In genomic region chr7:4220011-4220410, GRCh38 we compare ENCODE assay signal across 28 cellular contexts.
"Had no signal": no experiment of that assay in that cellular context is flagged by ENCODE, and none has a peak within 500 bp of the region (broad histone marks: within the 10 kb centered on the region; RNA-seq: fewer than 3 reads in every experiment).

No MANE protein-coding gene starts in this region.

- DNase-seq: stimulated activated CD4-positive, alpha-beta T cell treated with anti-CD3 and anti-CD28 coated beads, Interleukin-2, amount 100 ng/mL, for 48 hours; stimulated activated CD4-positive, alpha-beta T cell treated with anti-CD3 and anti-CD28 coated beads, Interleukin-4, amount 100 ng/mL, for 1 hour; stimulated activated CD4-positive, alpha-beta T cell treated with anti-CD3 and anti-CD28 coated beads, Interleukin-4, amount 100 ng/mL, for 24 hours; stimulated activated CD4-positive, alpha-beta T cell treated with anti-CD3 and anti-CD28 coated beads, Interleukin-4, amount 100 ng/mL, for 4 hours; stimulated activated CD8-positive, alpha-beta memory T cell treated with anti-CD3 and anti-CD28 coated beads, Interleukin-4, amount 100 ng/mL, for 48 hours; stimulated activated naive B cell treated with anti-CD40 and anti-IgM and Interleukin-4, amounts not matched to agents 10 μg/mL and 1 μg/mL and 100 μg/mL, for 72 hours; stimulated activated naive CD4-positive, alpha-beta T cell; stimulated activated naive CD4-positive, alpha-beta T cell treated with Interleukin-2 at 50 U/mL for 16 hours; stimulated activated naive CD8-positive, alpha-beta T cell treated with anti-CD3 and anti-CD28 coated beads, Interleukin-15, amount 100 ng/mL, for 72 hours; stimulated activated naive CD8-positive, alpha-beta T cell treated with anti-CD3 and anti-CD28 coated beads, Interleukin-15, Interleukin-2, amounts not matched to agents 100 U/mL and 50 U/mL, for 24 hours; stomach; substantia nigra; testis; thyroid gland; tibial artery; transverse colon; trophoblast cell; upper lobe of left lung; upper lobe of right lung; uterus had no signal

- ATAC-seq: stimulated activated effector memory CD8-positive, alpha-beta T cell treated with anti-CD3 and anti-CD28 coated beads, Interleukin-12 subunit alpha, Interleukin-12 subunit beta, amount 100 ng/mL, for 72 hours; stimulated activated memory B cell treated with anti-CD40 and anti-IgM and Interleukin-4, amounts not matched to agents 10 μg/mL and 1 μg/mL and 100 μg/mL, for 72 hours; stimulated activated naive B cell treated with anti-CD40 and anti-IgM and Interleukin-4, amounts not matched to agents 10 μg/mL and 1 μg/mL and 100 μg/mL, for 72 hours; stimulated activated naive CD8-positive, alpha-beta T cell treated with anti-CD3 and anti-CD28 coated beads, Interleukin-15, amount 100 ng/mL, for 72 hours; stimulated activated naive CD8-positive, alpha-beta T cell treated with anti-CD3 and anti-CD28 coated beads, Interleukin-15, Interleukin-2, amounts not matched to agents 100 U/mL and 50 U/mL, for 24 hours; upper lobe of right lung had no signal

- H3K4me1 ChIP-seq: stomach, thyroid gland, tibial artery, tibial nerve, transverse colon, upper lobe of left lung, upper lobe of right lung, uterus had no signal

- H3K9me3 Mint-ChIP-seq: stimulated activated effector memory CD8-positive, alpha-beta T cell treated with anti-CD3 and anti-CD28 coated beads, Interleukin-12 subunit alpha, Interleukin-12 subunit beta, amount 100 ng/mL, for 72 hours; stimulated activated naive CD8-positive, alpha-beta T cell treated with anti-CD3 and anti-CD28 coated beads, Interleukin-15, amount 100 ng/mL, for 72 hours; stimulated activated naive CD8-positive, alpha-beta T cell treated with anti-CD3 and anti-CD28 coated beads, Interleukin-15, Interleukin-2, amounts not matched to agents 100 ng/mL and 50 ng/mL, for 24 hours had no signal

- H3K4me3 Mint-ChIP-seq: stimulated activated effector memory CD8-positive, alpha-beta T cell treated with anti-CD3 and anti-CD28 coated beads, Interleukin-12 subunit alpha, Interleukin-12 subunit beta, amount 100 ng/mL, for 72 hours; stimulated activated memory B cell treated with anti-CD40 and anti-IgM and Interleukin-4, amounts not matched to agents 10 μg/mL and 1 μg/mL and 100 μg/mL, for 72 hours; stimulated activated naive B cell treated with anti-CD40 and anti-IgM and Interleukin-4, amounts not matched to agents 10 μg/mL and 1 μg/mL and 100 μg/mL, for 72 hours; stimulated activated naive CD8-positive, alpha-beta T cell treated with anti-CD3 and anti-CD28 coated beads, Interleukin-15, amount 100 ng/mL, for 72 hours; stimulated activated naive CD8-positive, alpha-beta T cell treated with anti-CD3 and anti-CD28 coated beads, Interleukin-15, Interleukin-2, amounts not matched to agents 100 ng/mL and 50 ng/mL, for 24 hours; type B pancreatic cell had no signal

- H3K36me3 ChIP-seq: suprapubic skin, thyroid gland, transverse colon, upper lobe of left lung, upper lobe of right lung, uterus, vagina had no signal

- H3K36me3 Mint-ChIP-seq: stimulated activated effector memory CD8-positive, alpha-beta T cell treated with anti-CD3 and anti-CD28 coated beads, Interleukin-12 subunit alpha, Interleukin-12 subunit beta, amount 100 ng/mL, for 72 hours; stimulated activated memory B cell treated with anti-CD40 and anti-IgM and Interleukin-4, amounts not matched to agents 10 μg/mL and 1 μg/mL and 100 μg/mL, for 72 hours; stimulated activated naive B cell treated with anti-CD40 and anti-IgM and Interleukin-4, amounts not matched to agents 10 μg/mL and 1 μg/mL and 100 μg/mL, for 72 hours had no signal

- H3K27me3 Mint-ChIP-seq: stimulated activated memory B cell treated with anti-CD40 and anti-IgM and Interleukin-4, amounts not matched to agents 10 μg/mL and 1 μg/mL and 100 μg/mL, for 72 hours; stimulated activated naive B cell treated with anti-CD40 and anti-IgM and Interleukin-4, amounts not matched to agents 10 μg/mL and 1 μg/mL and 100 μg/mL, for 72 hours; stimulated activated naive CD8-positive, alpha-beta T cell treated with anti-CD3 and anti-CD28 coated beads, Interleukin-15, amount 100 ng/mL, for 72 hours; stimulated activated naive CD8-positive, alpha-beta T cell treated with anti-CD3 and anti-CD28 coated beads, Interleukin-15, Interleukin-2, amounts not matched to agents 100 ng/mL and 50 ng/mL, for 24 hours; type B pancreatic cell had no signal

- H3K27ac Mint-ChIP-seq: stimulated activated effector memory CD8-positive, alpha-beta T cell treated with anti-CD3 and anti-CD28 coated beads, Interleukin-12 subunit alpha, Interleukin-12 subunit beta, amount 100 ng/mL, for 72 hours; stimulated activated memory B cell treated with anti-CD40 and anti-IgM and Interleukin-4, amounts not matched to agents 10 μg/mL and 1 μg/mL and 100 μg/mL, for 72 hours; stimulated activated naive B cell treated with anti-CD40 and anti-IgM and Interleukin-4, amounts not matched to agents 10 μg/mL and 1 μg/mL and 100 μg/mL, for 72 hours; stimulated activated naive CD8-positive, alpha-beta T cell treated with anti-CD3 and anti-CD28 coated beads, Interleukin-15, amount 100 ng/mL, for 72 hours; stimulated activated naive CD8-positive, alpha-beta T cell treated with anti-CD3 and anti-CD28 coated beads, Interleukin-15, Interleukin-2, amounts not matched to agents 100 ng/mL and 50 ng/mL, for 24 hours; type B pancreatic cell had no signal

- H3K27me3 ChIP-seq: stomach, suprapubic skin, testis, thyroid gland, tibial artery, tibial nerve, transverse colon, upper lobe of left lung, upper lobe of right lung, uterus, vagina had no signal

- H3K4me3 ChIP-seq: stomach, suprapubic skin, testis, thoracic aorta, thyroid gland, tibial artery, tibial nerve, transverse colon, upper lobe of left lung, upper lobe of right lung, uterus, vagina had no signal

- H3K9me3 ChIP-seq: stomach, suprapubic skin, testis, thoracic aorta, thyroid gland, tibial artery, tibial nerve, transverse colon, upper lobe of left lung, upper lobe of right lung, uterus, vagina had no signal

- H3K27ac ChIP-seq: stomach, suprapubic skin, testis, thoracic aorta, thyroid gland, tibial artery, tibial nerve, transverse colon, upper lobe of left lung, upper lobe of right lung, uterus, vagina had no signal

- H3K4me1 Mint-ChIP-seq: stimulated activated effector memory CD8-positive, alpha-beta T cell treated with anti-CD3 and anti-CD28 coated beads, Interleukin-12 subunit alpha, Interleukin-12 subunit beta, amount 100 ng/mL, for 72 hours; stimulated activated memory B cell treated with anti-CD40 and anti-IgM and Interleukin-4, amounts not matched to agents 10 μg/mL and 1 μg/mL and 100 μg/mL, for 72 hours; stimulated activated naive B cell treated with anti-CD40 and anti-IgM and Interleukin-4, amounts not matched to agents 10 μg/mL and 1 μg/mL and 100 μg/mL, for 72 hours; stimulated activated naive CD8-positive, alpha-beta T cell treated with anti-CD3 and anti-CD28 coated beads, Interleukin-15, amount 100 ng/mL, for 72 hours had no signal
